30 cellular contexts compared by ENCODE assay signal in the genomic region with DNA sequence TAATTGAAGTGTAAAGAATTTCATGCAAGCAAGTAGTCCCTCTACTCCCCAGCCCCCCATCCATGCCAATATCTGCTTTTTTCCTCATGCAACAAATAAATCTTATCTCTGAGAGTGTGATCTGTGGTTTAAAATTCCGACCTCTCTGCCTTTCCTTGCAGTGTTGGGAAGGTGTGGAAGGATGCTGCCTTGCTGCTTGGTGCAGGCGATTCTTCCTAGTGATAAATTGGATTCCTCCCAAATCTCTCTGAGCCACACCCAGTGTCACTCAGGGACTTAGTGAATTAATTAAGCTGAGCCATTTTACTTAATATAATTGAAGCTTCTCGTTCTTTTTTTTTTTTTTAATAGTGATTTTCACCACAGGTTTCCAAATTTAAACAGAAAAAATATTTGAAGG. TPM values are rescaled to one million over a fixed set of nuclear protein-coding genes. Genes with fewer than 3 reads are reported as not detected.
DNase-seq lines count a peak whose midpoint lies in the region; ATAC-seq and TF ChIP-seq lines count a peak whose summit lies in the region.
"Had no signal": no experiment of that assay in that cellular context is flagged by ENCODE, and none has a peak within 500 bp of the region (broad histone marks: within the 10 kb centered on the region; RNA-seq: fewer than 3 reads in every experiment).

No MANE protein-coding gene starts in this region.

- intact Hi-C loops in right cardiac atrium (cut with DNase I) (no loop called here), vagina (cut with DNase I) (no loop called here)

- no peak for TF ChIP-seq CTCF in glutamatergic neuron (IDR thresholded peaks at IDR 0.05; ENCODE audit: partially characterized antibody, unreplicated experiment)
- TF ChIP-seq CTCF in GM13976 (IDR thresholded peaks at IDR 0.05; ENCODE audit: borderline replicate concordance, control extremely low read depth, extremely low read depth, insufficient read depth, missing control alignments), result no peak
- TF ChIP-seq CTCF in vagina (IDR thresholded peaks at IDR 0.05), result no peak

- in situ Hi-C loops in GM13976 (cut with MboI; ENCODE audit: low sequenced_read_pairs, unreplicated experiment), result no loop called here

- WGBS in right cardiac atrium, result 31% methylated on average over 3 of the region's 3 CpGs

- no peak for TF ChIP-seq POLR2A in vagina (IDR thresholded peaks at IDR 0.05)

- H3K27me3 ChIP-seq in right cardiac atrium (ENCODE audit: control insufficient read depth, insufficient read depth) (no peaks in the 10 kb centered on the region), vagina (peaks cover 4% of the 10 kb centered on the region)
- H3K27me3 ChIP-seq: ovary had no signal

- H3K4me3 ChIP-seq in right cardiac atrium (ENCODE audit: low read length), result no peak overlapping the region
- no peak overlapping the region for H3K4me3 ChIP-seq in vagina
- H3K4me3 ChIP-seq: A549, esophagus squamous epithelium, heart left ventricle, ovary, upper lobe of left lung had no signal

- H3K9me3 ChIP-seq in right cardiac atrium (ENCODE audit: control insufficient read depth, low read length) (no peaks in the 10 kb centered on the region), vagina (no peaks in the 10 kb centered on the region)
- H3K9me3 ChIP-seq: A549, esophagus squamous epithelium, heart left ventricle, ovary, upper lobe of left lung had no signal

- H3K27ac Mint-ChIP-seq in glutamatergic neuron (ENCODE audit: unreplicated experiment), result peak overlapping the region; percentile 99
- H3K27ac Mint-ChIP-seq: activated CD8-positive, alpha-beta memory T cell treated with anti-CD3 and anti-CD28 coated beads, Interleukin-2, amount 10 ng/mL, durations not matched to agents 7 days and 5 days; CD4-positive, alpha-beta memory T cell; HFFc6; natural killer cell; stimulated activated memory B cell treated with anti-CD40 and anti-IgM and Interleukin-4, amounts not matched to agents 10 μg/mL and 1 μg/mL and 100 μg/mL, for 72 hours; T-helper 17 cell had no signal

- H3K4me1 ChIP-seq in right cardiac atrium (ENCODE audit: control insufficient read depth, insufficient read depth, low read length), result peaks cover 2% of the 10 kb centered on the region
- peaks cover 8% of the 10 kb centered on the region for H3K4me1 ChIP-seq in vagina
- H3K4me1 ChIP-seq: A549, foreskin keratinocyte had no signal

- no peak for ATAC-seq in right cardiac atrium
- ATAC-seq: activated CD8-positive, alpha-beta memory T cell treated with anti-CD3 and anti-CD28 coated beads, Interleukin-2, amount 10 ng/mL, durations not matched to agents 7 days and 5 days; foreskin keratinocyte; heart left ventricle; natural killer cell; Panc1; T-helper 17 cell had no signal

- peaks cover 16% of the 10 kb centered on the region for H3K4me1 Mint-ChIP-seq in glutamatergic neuron (ENCODE audit: low read depth, unreplicated experiment)

- H3K27ac ChIP-seq in right cardiac atrium (ENCODE audit: low read length), result no peak overlapping the region
- H3K27ac ChIP-seq in vagina, result no peak overlapping the region
- H3K27ac ChIP-seq: A549, esophagus squamous epithelium, foreskin keratinocyte, heart left ventricle, ovary, upper lobe of left lung had no signal

- peaks cover 21% of the 10 kb centered on the region for H3K27me3 Mint-ChIP-seq in glutamatergic neuron (ENCODE audit: unreplicated experiment)

- H3K9me3 Mint-ChIP-seq in glutamatergic neuron (ENCODE audit: unreplicated experiment), result peaks cover 29% of the 10 kb centered on the region
- H3K9me3 Mint-ChIP-seq: CD4-positive, alpha-beta memory T cell; central memory CD8-positive, alpha-beta T cell; HFFc6; natural killer cell; stimulated activated memory B cell treated with anti-CD40 and anti-IgM and Interleukin-4, amounts not matched to agents 10 μg/mL and 1 μg/mL and 100 μg/mL, for 72 hours had no signal

- H3K36me3 Mint-ChIP-seq in glutamatergic neuron (ENCODE audit: unreplicated experiment), result no peaks in the 10 kb centered on the region
- H3K36me3 Mint-ChIP-seq: activated CD8-positive, alpha-beta memory T cell treated with anti-CD3 and anti-CD28 coated beads, Interleukin-2, amount 10 ng/mL, durations not matched to agents 7 days and 5 days; CD4-positive, alpha-beta memory T cell; natural killer cell; stimulated activated memory B cell treated with anti-CD40 and anti-IgM and Interleukin-4, amounts not matched to agents 10 μg/mL and 1 μg/mL and 100 μg/mL, for 72 hours had no signal

- no peaks in the 10 kb centered on the region for H3K36me3 ChIP-seq in vagina
- H3K36me3 ChIP-seq: esophagus squamous epithelium, heart left ventricle, ovary, upper lobe of left lung had no signal

- DNase-seq in NCI-H748 (lab: John Stamatoyannopoulos, UW; ENCODE audit: unreplicated experiment), result peak; percentile 36
- no peak for DNase-seq in NCI-H748 treated with DMSO at 0.1 percent for 48 hours (lab: John Stamatoyannopoulos, UW)
- DNase-seq in NCI-H82 (lab: John Stamatoyannopoulos, UW), result peak; percentile 95
- DNase-seq in glutamatergic neuron, result no peak
- no peak for DNase-seq in right cardiac atrium
- no peak for DNase-seq in GM13976 (ENCODE audit: low spot score)
- DNase-seq in AG08395 (ENCODE audit: low spot score), result no peak
- no peak for DNase-seq in vagina (ENCODE audit: extremely low spot score in 2 of 2)
- DNase-seq: activated CD4-positive, alpha-beta T cell treated with anti-CD3 and anti-CD28 coated beads, Interleukin-2, amount 50 U/mL, for 4 hours; activated CD8-positive, alpha-beta memory T cell treated with anti-CD3 and anti-CD28 coated beads, Interleukin-2, amount 10 ng/mL, durations not matched to agents 7 days and 5 days; activated naive CD4-positive, alpha-beta T cell treated with Interleukin-2 at 50 U/mL for 16 hours; CD4-positive, alpha-beta memory T cell; dermis blood vessel endothelial cell; esophagus squamous epithelium; foreskin keratinocyte; heart left ventricle; HFFc6; kidney; natural killer cell; NCI-H1092; NCI-H2081; ovary; Right ventricle myocardium superior; T-helper 17 cell; upper lobe of left lung had no signal

- no peak overlapping the region for H3K4me3 Mint-ChIP-seq in glutamatergic neuron (ENCODE audit: unreplicated experiment)
- H3K4me3 Mint-ChIP-seq: activated CD8-positive, alpha-beta memory T cell treated with anti-CD3 and anti-CD28 coated beads, Interleukin-2, amount 10 ng/mL, durations not matched to agents 7 days and 5 days; CD4-positive, alpha-beta memory T cell; central memory CD8-positive, alpha-beta T cell; HFFc6; natural killer cell; stimulated activated memory B cell treated with anti-CD40 and anti-IgM and Interleukin-4, amounts not matched to agents 10 μg/mL and 1 μg/mL and 100 μg/mL, for 72 hours; T-helper 17 cell had no signal

RNA-seq across cellular contexts. Expression of a gene that starts 3.4 kb away (rescaled TPM):
- total RNA-seq in glutamatergic neuron (ENCODE audit: unreplicated experiment), result 684 TPM
- 1 to 10 TPM in 1 of 4 donors, under 1 TPM in 2, not detected in 1; 0.37 to 1.0 (median 0.53) TPM for total RNA-seq in right cardiac atrium
- polyA plus RNA-seq in right cardiac atrium, result 0.84 TPM
- 4.9 TPM for total RNA-seq in vagina
- total RNA-seq: activated CD8-positive, alpha-beta memory T cell treated with anti-CD3 and anti-CD28 coated beads, Interleukin-2, amount 10 ng/mL, durations not matched to agents 7 days and 5 days; CD4-positive, alpha-beta memory T cell; dermis blood vessel endothelial cell; foreskin keratinocyte; mononuclear cell; T-helper 17 cell had no signal
- polyA plus RNA-seq: A549; CD4-positive, alpha-beta memory T cell; foreskin keratinocyte had no signal

Comparison
In these comparisons a context has a peak if more than half of its experiments do, and no peak if none do; other contexts are left out.
1. DNase-seq: peak in NCI-H748 (single experiment) and NCI-H82 (single experiment); none in NCI-H748 treated with DMSO at 0.1 percent for 48 hours (single experiment), glutamatergic neuron (single experiment), right cardiac atrium (0 of 3), GM13976 (single experiment), AG08395 (single experiment) and vagina (0 of 2).
2. RNA of a gene that starts 3.4 kb away (total RNA-seq): 684 TPM in glutamatergic neuron (single experiment); 4.9 TPM in vagina (single experiment) and 0.37 to 1.0 TPM in right cardiac atrium; every median in the first group is over 100 times any median in the second.